ENCODE assay signal across 13 cellular contexts in the genomic region with DNA sequence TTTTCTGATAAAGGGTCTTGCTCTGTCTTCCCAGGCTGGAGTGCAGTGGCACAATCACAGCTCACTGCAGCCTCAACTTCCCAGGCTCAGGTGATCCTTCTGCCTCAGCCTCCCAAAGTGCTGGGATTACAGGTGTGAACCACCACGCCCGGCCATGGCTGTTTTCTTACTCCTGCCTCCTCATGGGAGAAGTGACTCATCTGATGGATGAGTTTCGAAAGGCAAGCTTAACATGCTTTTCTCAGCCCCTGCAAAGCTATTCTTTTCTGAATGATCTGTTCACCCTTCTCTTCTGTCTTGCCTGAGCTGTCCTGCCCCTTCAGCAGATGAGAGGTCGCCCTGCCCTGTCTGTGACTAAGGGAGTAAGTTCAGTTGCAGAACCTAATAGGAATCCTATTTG. TPM values are rescaled to one million over a fixed set of nuclear protein-coding genes. Genes with fewer than 3 reads are reported as not detected.
DNase-seq lines count a peak whose midpoint lies in the region; ATAC-seq and TF ChIP-seq lines count a peak whose summit lies in the region.
"Had no signal": no experiment of that assay in that cellular context is flagged by ENCODE, and none has a peak within 500 bp of the region (broad histone marks: within the 10 kb centered on the region; RNA-seq: fewer than 3 reads in every experiment).

No MANE protein-coding gene starts in this region.

- H3K79me2 ChIP-seq in ACC112 (ENCODE audit: control insufficient read depth, insufficient read depth, low read length, unreplicated experiment), result no peaks in the 10 kb centered on the region

- H3K27ac ChIP-seq in ACC112 (ENCODE audit: low read depth, low read length), result peak overlapping the region; percentile 20; the same call in 1 of the 2 replicates
- no peak overlapping the region for H3K27ac ChIP-seq in upper lobe of left lung
- H3K27ac ChIP-seq: adrenal gland, thoracic aorta had no signal

- no peaks in the 10 kb centered on the region for H3K36me3 Mint-ChIP-seq in activated naive CD8-positive, alpha-beta T cell treated with anti-CD3 and anti-CD28 coated beads, Interleukin-2, amount 10 ng/mL, durations not matched to agents 7 days and 5 days
- no peaks in the 10 kb centered on the region for H3K36me3 Mint-ChIP-seq in activated CD8-positive, alpha-beta T cell treated with anti-CD3 and anti-CD28 coated beads for 36 hours (ENCODE audit: low read depth)

- WGBS in upper lobe of left lung, 2 donors, result 60% methylated on average over 4 of the region's 4 CpGs

- H3K4me1 ChIP-seq in ACC112 (ENCODE audit: control insufficient read depth, insufficient read depth, low read length, unreplicated experiment), result peaks cover 10% of the 10 kb centered on the region
- H3K4me1 ChIP-seq in upper lobe of left lung, result peaks cover 12 to 18% (median 14%) of the 10 kb centered on the region in 4 donors

- H3K27me3 ChIP-seq in ACC112 (ENCODE audit: insufficient read depth, low read length) (peaks cover 35% of the 10 kb centered on the region), upper lobe of left lung (peaks cover 0 to 30% (median 16%) of the 10 kb centered on the region in 4 donors)

- TF ChIP-seq POLR2A in upper lobe of left lung (IDR thresholded peaks at IDR 0.05), result no peak

- H2AFZ ChIP-seq in ACC112 (ENCODE audit: low read length, unreplicated experiment), result no peak overlapping the region

- H3K27me3 Mint-ChIP-seq in activated naive CD8-positive, alpha-beta T cell treated with anti-CD3 and anti-CD28 coated beads, Interleukin-2, amount 10 ng/mL, durations not matched to agents 7 days and 5 days, result peaks cover 67% of the 10 kb centered on the region
- H3K27me3 Mint-ChIP-seq in activated CD8-positive, alpha-beta T cell treated with anti-CD3 and anti-CD28 coated beads for 36 hours, result peaks cover 36% of the 10 kb centered on the region

- no peaks in the 10 kb centered on the region for H3K9me3 ChIP-seq in upper lobe of left lung
- H3K9me3 ChIP-seq: adrenal gland, thoracic aorta had no signal

- TF ChIP-seq CTCF in upper lobe of left lung (IDR thresholded peaks at IDR 0.05), result no peak
- TF ChIP-seq CTCF in activated CD8-positive, alpha-beta T cell treated with anti-CD3 and anti-CD28 coated beads for 36 hours (IDR thresholded peaks at IDR 0.05), result no peak

- TF ChIP-seq EP300 in upper lobe of left lung (IDR thresholded peaks at IDR 0.05), result no peak

- H3K9me3 Mint-ChIP-seq in activated naive CD8-positive, alpha-beta T cell treated with anti-CD3 and anti-CD28 coated beads, Interleukin-2, amount 10 ng/mL, durations not matched to agents 7 days and 5 days, result no peaks in the 10 kb centered on the region
- no peaks in the 10 kb centered on the region for H3K9me3 Mint-ChIP-seq in activated CD8-positive, alpha-beta T cell treated with anti-CD3 and anti-CD28 coated beads for 36 hours

- H3K4me3 Mint-ChIP-seq in activated naive CD8-positive, alpha-beta T cell treated with anti-CD3 and anti-CD28 coated beads, Interleukin-2, amount 10 ng/mL, durations not matched to agents 7 days and 5 days, result peak overlapping the region; percentile 26
- H3K4me3 Mint-ChIP-seq in activated CD8-positive, alpha-beta T cell treated with anti-CD3 and anti-CD28 coated beads for 36 hours, result no peak overlapping the region

- CTCF ChIA-PET in activated CD8-positive, alpha-beta T cell treated with anti-CD3 and anti-CD28 coated beads for 36 hours (lab: Charles Lee), result interaction anchor here (0.6 to 4.7 kb wide), 18 partner anchors 8 to 738 kb away, joined by 3 to 51 read pairs (median 4); no protein-coding TSS in a partner anchor

- POLR2A ChIA-PET in activated naive CD8-positive, alpha-beta T cell treated with anti-CD3 and anti-CD28 coated beads, Interleukin-2, amount 10 ng/mL, durations not matched to agents 7 days and 5 days (lab: Charles Lee), result interaction anchor here (2.2 kb wide), 1 partner anchor 135 kb away, joined by 10 read pairs; a partner anchor contains a TSS
- POLR2A ChIA-PET in activated CD8-positive, alpha-beta T cell treated with anti-CD3 and anti-CD28 coated beads for 36 hours (lab: Charles Lee), result no interaction called here

- DNase-seq in HCEC 1CT (peak; percentile 78), hepatic stellate cell (ENCODE audit: low spot score) (peak; percentile 46), upper lobe of left lung (no peak), NCI-H2029 treated with DMSO at 0.1 percent for 48 hours (lab: John Stamatoyannopoulos, UW) (no peak)
- no peak for DNase-seq in activated naive CD8-positive, alpha-beta T cell treated with anti-CD3 and anti-CD28 coated beads, Interleukin-2, amount 10 ng/mL, durations not matched to agents 7 days and 5 days
- DNase-seq in activated CD8-positive, alpha-beta T cell treated with anti-CD3 and anti-CD28 coated beads for 36 hours, result no peak
- no peak for DNase-seq in stimulated activated CD4-positive, alpha-beta T cell treated with anti-CD3 and anti-CD28 coated beads, Interleukin-1b, Interleukin-23, amount 100 ng/mL, for 48 hours
- DNase-seq: activated CD4-positive, alpha-beta T cell treated with anti-CD3 and anti-CD28 coated beads for 36 hours; adrenal gland; NCI-H1436 had no signal

- no peak overlapping the region for H3K27ac Mint-ChIP-seq in activated naive CD8-positive, alpha-beta T cell treated with anti-CD3 and anti-CD28 coated beads, Interleukin-2, amount 10 ng/mL, durations not matched to agents 7 days and 5 days
- no peak overlapping the region for H3K27ac Mint-ChIP-seq in activated CD8-positive, alpha-beta T cell treated with anti-CD3 and anti-CD28 coated beads for 36 hours
- H3K27ac Mint-ChIP-seq: activated CD4-positive, alpha-beta T cell treated with anti-CD3 and anti-CD28 coated beads for 36 hours had no signal

- intact Hi-C loops in activated CD8-positive, alpha-beta T cell treated with anti-CD3 and anti-CD28 coated beads for 36 hours (cut with micrococcal nuclease), result loop anchor here (5.0 kb wide), 1 partner anchor 46 kb away; no protein-coding TSS in a partner anchor

- peaks cover 8% of the 10 kb centered on the region; the same call in 1 of the 2 replicates for H3K36me3 ChIP-seq in ACC112 (ENCODE audit: insufficient read depth, low read length)
- no peaks in the 10 kb centered on the region for H3K36me3 ChIP-seq in upper lobe of left lung
- H3K36me3 ChIP-seq: adrenal gland, thoracic aorta had no signal

- H3K4me3 ChIP-seq in ACC112 (ENCODE audit: low read depth, low read length) (no peak overlapping the region), upper lobe of left lung (no peak overlapping the region)

- no peak for ATAC-seq in activated naive CD8-positive, alpha-beta T cell treated with anti-CD3 and anti-CD28 coated beads, Interleukin-2, amount 10 ng/mL, durations not matched to agents 7 days and 5 days (ENCODE audit: low read depth)
- no peak for ATAC-seq in upper lobe of left lung (ENCODE audit: low FRiP score in 2 of 2)
- ATAC-seq in activated CD8-positive, alpha-beta T cell treated with anti-CD3 and anti-CD28 coated beads for 36 hours, result no peak

- H3K4me1 Mint-ChIP-seq in activated naive CD8-positive, alpha-beta T cell treated with anti-CD3 and anti-CD28 coated beads, Interleukin-2, amount 10 ng/mL, durations not matched to agents 7 days and 5 days, result peaks cover 7% of the 10 kb centered on the region
- peaks cover 5% of the 10 kb centered on the region for H3K4me1 Mint-ChIP-seq in activated CD8-positive, alpha-beta T cell treated with anti-CD3 and anti-CD28 coated beads for 36 hours (ENCODE audit: low read depth)

RNA-seq across cellular contexts. Expression of a gene that starts 0.9 kb away (rescaled TPM):
- total RNA-seq in activated naive CD8-positive, alpha-beta T cell treated with anti-CD3 and anti-CD28 coated beads, Interleukin-2, amount 10 ng/mL, durations not matched to agents 7 days and 5 days, result not detected
- total RNA-seq in upper lobe of left lung, result 1 to 10 TPM in 3 of 6 donors, not detected in 3; 1.1 to 8.4 (median 1.6) TPM
- total RNA-seq in activated CD8-positive, alpha-beta T cell treated with anti-CD3 and anti-CD28 coated beads for 36 hours, result not detected
- total RNA-seq: activated CD4-positive, alpha-beta T cell treated with anti-CD3 and anti-CD28 coated beads for 36 hours; mononuclear cell; thoracic aorta had no signal

Comparison
In these comparisons a context has a peak if more than half of its experiments do, and no peak if none do; other contexts are left out.
1. DNase-seq: peak in HCEC 1CT (single experiment) and hepatic stellate cell (single experiment); none in activated naive CD8-positive, alpha-beta T cell treated with anti-CD3 and anti-CD28 coated beads, Interleukin-2, amount 10 ng/mL, durations not matched to agents 7 days and 5 days (single experiment), upper lobe of left lung (0 of 2), activated CD8-positive, alpha-beta T cell treated with anti-CD3 and anti-CD28 coated beads for 36 hours (single experiment), stimulated activated CD4-positive, alpha-beta T cell treated with anti-CD3 and anti-CD28 coated beads, Interleukin-1b, Interleukin-23, amount 100 ng/mL, for 48 hours (single experiment) and NCI-H2029 treated with DMSO at 0.1 percent for 48 hours (single experiment).